1 cellular context compared by ENCODE assay signal in genomic region chr18:3268306-3268705, GRCh38.
TF ChIP-seq lines count a peak whose summit lies in the region.

No MANE protein-coding gene starts in this region.

TF ChIP-seq in HepG2, 621 proteins besides CTCF, POLR2A, EP300 and RAD21:
- no peak for TF ChIP-seq HMGXB3 (CRISPR knock-in tag; IDR thresholded peaks at IDR 0.05; ENCODE audit: borderline replicate concordance)
- TF ChIP-seq MEF2D (CRISPR knock-in tag; IDR thresholded peaks at IDR 0.05), result no peak
- no peak for TF ChIP-seq JUND (CRISPR knock-in tag; IDR thresholded peaks at IDR 0.05)
- no peak for TF ChIP-seq ATF1 (CRISPR knock-in tag; IDR thresholded peaks at IDR 0.05)
- no peak for TF ChIP-seq NFATC3 (CRISPR knock-in tag; IDR thresholded peaks at IDR 0.05)
- TF ChIP-seq ZNF234 (CRISPR knock-in tag; conservative IDR thresholded peaks at IDR 0.05), result no peak
- no peak for TF ChIP-seq PAXIP1 (CRISPR knock-in tag; conservative IDR thresholded peaks at IDR 0.05)
- TF ChIP-seq MAFK (conservative IDR thresholded peaks at IDR 0.05 in 1 of 2, IDR thresholded peaks at IDR 0.05 in 1 of 2; ENCODE audit: low read length in 2 of 2), result no peak
- TF ChIP-seq CHCHD3 (CRISPR knock-in tag; IDR thresholded peaks at IDR 0.05), result no peak
- TF ChIP-seq SPEN (CRISPR knock-in tag; IDR thresholded peaks at IDR 0.05; ENCODE audit: low read depth), result no peak
